Comparison of ENCODE assay signal across 1 cellular context in the genomic region with DNA sequence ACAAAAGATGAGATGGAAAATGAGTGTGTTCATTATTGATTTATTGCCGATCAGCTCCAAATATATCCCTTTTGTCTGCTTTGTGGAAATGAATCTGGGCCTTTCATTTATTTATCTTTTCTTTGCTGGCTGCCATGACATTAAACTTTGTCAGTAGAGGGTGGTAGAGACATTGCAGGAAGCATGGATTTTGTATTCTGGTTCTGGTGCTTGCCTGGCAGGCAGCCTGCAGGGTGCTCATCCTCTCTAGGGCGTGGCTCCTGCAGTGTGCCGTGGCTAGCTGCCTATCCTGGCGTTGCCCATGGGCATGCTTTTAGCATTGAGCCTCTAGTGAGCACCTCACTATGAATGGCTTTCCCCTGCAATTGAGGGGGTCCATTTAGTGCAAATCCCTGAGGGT.
TF ChIP-seq lines count a peak whose summit lies in the region.

No MANE protein-coding gene starts in this region.

TF ChIP-seq in GM23338, 12 proteins besides CTCF, POLR2A, EP300 and RAD21 (continued from another document):
- TF ChIP-seq, protein P1, sequence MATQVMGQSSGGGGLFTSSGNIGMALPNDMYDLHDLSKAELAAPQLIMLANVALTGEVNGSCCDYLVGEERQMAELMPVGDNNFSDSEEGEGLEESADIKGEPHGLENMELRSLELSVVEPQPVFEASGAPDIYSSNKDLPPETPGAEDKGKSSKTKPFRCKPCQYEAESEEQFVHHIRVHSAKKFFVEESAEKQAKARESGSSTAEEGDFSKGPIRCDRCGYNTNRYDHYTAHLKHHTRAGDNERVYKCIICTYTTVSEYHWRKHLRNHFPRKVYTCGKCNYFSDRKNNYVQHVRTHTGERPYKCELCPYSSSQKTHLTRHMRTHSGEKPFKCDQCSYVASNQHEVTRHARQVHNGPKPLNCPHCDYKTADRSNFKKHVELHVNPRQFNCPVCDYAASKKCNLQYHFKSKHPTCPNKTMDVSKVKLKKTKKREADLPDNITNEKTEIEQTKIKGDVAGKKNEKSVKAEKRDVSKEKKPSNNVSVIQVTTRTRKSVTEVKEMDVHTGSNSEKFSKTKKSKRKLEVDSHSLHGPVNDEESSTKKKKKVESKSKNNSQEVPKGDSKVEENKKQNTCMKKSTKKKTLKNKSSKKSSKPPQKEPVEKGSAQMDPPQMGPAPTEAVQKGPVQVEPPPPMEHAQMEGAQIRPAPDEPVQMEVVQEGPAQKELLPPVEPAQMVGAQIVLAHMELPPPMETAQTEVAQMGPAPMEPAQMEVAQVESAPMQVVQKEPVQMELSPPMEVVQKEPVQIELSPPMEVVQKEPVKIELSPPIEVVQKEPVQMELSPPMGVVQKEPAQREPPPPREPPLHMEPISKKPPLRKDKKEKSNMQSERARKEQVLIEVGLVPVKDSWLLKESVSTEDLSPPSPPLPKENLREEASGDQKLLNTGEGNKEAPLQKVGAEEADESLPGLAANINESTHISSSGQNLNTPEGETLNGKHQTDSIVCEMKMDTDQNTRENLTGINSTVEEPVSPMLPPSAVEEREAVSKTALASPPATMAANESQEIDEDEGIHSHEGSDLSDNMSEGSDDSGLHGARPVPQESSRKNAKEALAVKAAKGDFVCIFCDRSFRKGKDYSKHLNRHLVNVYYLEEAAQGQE (IDR thresholded peaks at IDR 0.05; ENCODE audit: unreplicated experiment) = no peak
- TF ChIP-seq EZH2 (IDR thresholded peaks at IDR 0.05; ENCODE audit: low read depth, unreplicated experiment) = no peak
